In genomic region chr1:235011599-235012435, GRCh38 we compare ENCODE assay signal across 8 cellular contexts.
A peak's percentile ranks its signal among the peaks of the same experiment; 100 is the strongest.
DNase-seq lines count a peak whose midpoint lies in the region; ATAC-seq and TF ChIP-seq lines count a peak whose summit lies in the region.

No MANE protein-coding gene starts in this region.

- H3K27me3 ChIP-seq in vagina, result no peaks in the 10 kb centered on the region

- intact Hi-C loops in vagina (cut with DNase I), result no loop called here

- no peaks in the 10 kb centered on the region for H3K36me3 ChIP-seq in vagina

- ATAC-seq in GM18517 (IDR thresholded peaks at IDR 0.05; ENCODE audit: unreplicated experiment) (peak; percentile 76), HG02885 (IDR thresholded peaks at IDR 0.05; ENCODE audit: poor library complexity, unreplicated experiment) (peak; percentile 76)

- TF ChIP-seq CTCF in vagina (IDR thresholded peaks at IDR 0.05), result no peak

- DNase-seq in OCI-M1 (lab: John Stamatoyannopoulos, UW), result peak; percentile 90
- peak; percentile 86 for DNase-seq in activated T-cell treated with anti-CD3 and anti-CD28 coated beads, Interleukin-2, amount 50 U/mL, for 1 hour
- peak; percentile 84 for DNase-seq in fibroblast of gingiva (ENCODE audit: low read depth)
- peak; percentile 36 for DNase-seq in pulmonary artery endothelial cell (ENCODE audit: low read depth, low spot score)
- no peak for DNase-seq in vagina (ENCODE audit: extremely low spot score in 2 of 2)
- no peak for DNase-seq in NCI-H1105 treated with DMSO at 0.1 percent for 48 hours (lab: John Stamatoyannopoulos, UW)

- H3K27ac ChIP-seq in vagina, result peak overlapping the region; percentile 21

- H3K4me3 ChIP-seq in vagina, result no peak overlapping the region

- peaks cover 14% of the 10 kb centered on the region for H3K4me1 ChIP-seq in vagina

- no peaks in the 10 kb centered on the region for H3K9me3 ChIP-seq in vagina

- TF ChIP-seq POLR2A in vagina (IDR thresholded peaks at IDR 0.05), result no peak

Comparison
In these comparisons a context has a peak if more than half of its experiments do, and no peak if none do; other contexts are left out.
1. DNase-seq: peak in OCI-M1 (single experiment), activated T-cell treated with anti-CD3 and anti-CD28 coated beads, Interleukin-2, amount 50 U/mL, for 1 hour (single experiment), fibroblast of gingiva (single experiment) and pulmonary artery endothelial cell (single experiment); none in vagina (0 of 2) and NCI-H1105 treated with DMSO at 0.1 percent for 48 hours (single experiment).